8 cellular contexts compared by ENCODE assay signal in the genomic region with DNA sequence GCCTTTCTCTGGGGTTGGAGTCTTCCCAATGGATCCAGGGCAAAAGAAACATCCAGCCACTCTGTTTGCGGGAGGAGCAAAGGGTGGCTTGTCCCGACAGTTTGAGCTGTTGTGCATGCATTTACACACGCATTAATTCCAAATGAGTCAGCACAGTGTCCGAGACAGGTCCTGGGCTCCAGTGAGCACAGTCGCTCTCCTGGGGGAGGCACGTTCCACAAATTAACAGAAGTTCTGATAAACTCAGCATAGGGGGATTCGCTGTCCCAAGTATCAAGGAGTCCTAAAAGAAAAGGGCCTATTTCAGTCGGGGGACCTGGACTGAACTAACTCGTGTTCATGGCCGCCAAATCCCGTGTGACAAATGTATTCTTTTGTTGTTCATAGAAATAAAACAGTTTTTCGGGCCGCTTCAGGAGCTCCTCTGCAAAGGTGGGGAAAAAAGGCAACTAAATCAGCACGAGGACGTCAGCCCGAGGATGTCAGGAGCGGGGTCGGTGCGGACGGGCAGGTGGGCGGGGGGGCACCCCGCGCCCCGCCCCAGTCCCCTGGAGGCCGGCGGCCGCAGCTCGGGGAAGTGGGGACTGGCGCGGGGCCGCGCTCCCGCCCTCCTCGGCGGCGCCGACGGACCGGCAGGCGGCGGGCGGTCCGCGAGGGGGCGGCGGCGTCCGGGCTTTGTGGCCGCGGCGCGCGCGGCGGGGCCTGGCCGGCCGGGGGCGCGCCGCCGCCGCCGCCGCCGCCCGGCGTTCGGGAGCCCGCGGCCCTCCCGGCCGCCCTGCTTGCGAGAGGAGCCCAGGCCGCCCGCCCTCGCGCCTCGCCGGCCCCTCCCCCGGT. TPM values are rescaled to one million over a fixed set of nuclear protein-coding genes. Genes with fewer than 3 reads are reported as not detected.
DNase-seq lines count a peak whose midpoint lies in the region; FAIRE-seq and TF ChIP-seq lines count a peak whose summit lies in the region.

A gene with protein sequence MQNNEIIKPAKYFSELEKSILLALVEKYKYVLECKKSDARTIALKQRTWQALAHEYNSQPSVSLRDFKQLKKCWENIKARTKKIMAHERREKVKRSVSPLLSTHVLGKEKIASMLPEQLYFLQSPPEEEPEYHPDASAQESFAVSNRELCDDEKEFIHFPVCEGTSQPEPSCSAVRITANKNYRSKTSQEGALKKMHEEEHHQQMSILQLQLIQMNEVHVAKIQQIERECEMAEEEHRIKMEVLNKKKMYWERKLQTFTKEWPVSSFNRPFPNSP (plus strand): TSS at position 612 of the 834 bp plus-strand sequence. CDS start 14,796 bp downstream, outside the sequence.

- H3K4me3 Mint-ChIP-seq in T-helper 1 cell treated with Interleukin-12 subunit alpha and Interleukin-12 subunit beta and Interleukin-4 antibody, amounts not matched to agents 30 μg/mL and 1 μg/mL, for 36 hours: peak within 1 kb of the TSS; percentile 92

- H3K27me3 ChIP-seq in rectal smooth muscle tissue (ENCODE audit: control insufficient read depth, insufficient read depth, low read length): no peaks in the 10 kb centered on the region

- no peaks in the 10 kb centered on the region for H3K36me3 ChIP-seq in rectal smooth muscle tissue (ENCODE audit: control insufficient read depth, insufficient read depth, low read length)

- in situ Hi-C loops in astrocyte of the cerebellum (cut with HindIII; ENCODE audit: low sequenced_read_pairs): no loop called here

- H3K27me3 Mint-ChIP-seq in T-helper 1 cell treated with Interleukin-12 subunit alpha and Interleukin-12 subunit beta and Interleukin-4 antibody, amounts not matched to agents 30 μg/mL and 1 μg/mL, for 36 hours (ENCODE audit: low read depth): peaks cover 21% of the 10 kb centered on the region

- H3K4me1 ChIP-seq in rectal smooth muscle tissue (ENCODE audit: control insufficient read depth, insufficient read depth, low read length): peaks cover 12% of the 10 kb centered on the region

- H3K27ac Mint-ChIP-seq in T-helper 1 cell treated with Interleukin-12 subunit alpha and Interleukin-12 subunit beta and Interleukin-4 antibody, amounts not matched to agents 30 μg/mL and 1 μg/mL, for 36 hours: peak within 1 kb of the TSS; percentile 88

- no peak for TF ChIP-seq CTCF in astrocyte of the cerebellum (IDR thresholded peaks at IDR 0.05; ENCODE audit: low read depth, low read length, missing control alignments)

- peaks cover 4% of the 10 kb centered on the region for H3K36me3 Mint-ChIP-seq in T-helper 1 cell treated with Interleukin-12 subunit alpha and Interleukin-12 subunit beta and Interleukin-4 antibody, amounts not matched to agents 30 μg/mL and 1 μg/mL, for 36 hours (ENCODE audit: low read depth)

- DNase-seq in GM04503 (ENCODE audit: low read depth) (peak; percentile 37), H54 (ENCODE audit: insufficient read length, low spot score) (peak; percentile 81), LHCN-M2 (ENCODE audit: low read depth) (peak; percentile 70), astrocyte of the cerebellum (ENCODE audit: low read depth) (no peak), hepatic stellate cell (ENCODE audit: low spot score) (peak; percentile 70), NCI-H1048 (lab: John Stamatoyannopoulos, UW) (no peak)

- H3K4me1 Mint-ChIP-seq in T-helper 1 cell treated with Interleukin-12 subunit alpha and Interleukin-12 subunit beta and Interleukin-4 antibody, amounts not matched to agents 30 μg/mL and 1 μg/mL, for 36 hours (ENCODE audit: low read depth): peaks cover 18% of the 10 kb centered on the region

- H3K4me3 ChIP-seq in astrocyte of the cerebellum (ENCODE audit: low read depth, low read length) (peak within 1 kb of the TSS; percentile 81), rectal smooth muscle tissue (ENCODE audit: low read length) (peak within 1 kb of the TSS; percentile 81)

- peak within 1 kb of the TSS; percentile 30 for H3K9ac ChIP-seq in rectal smooth muscle tissue (ENCODE audit: low read length)

- peak; percentile 57 for TF ChIP-seq POLR2A in H54 (IDR thresholded peaks at IDR 0.05; ENCODE audit: low read depth, low read length)

- H3K9me3 Mint-ChIP-seq in T-helper 1 cell treated with Interleukin-12 subunit alpha and Interleukin-12 subunit beta and Interleukin-4 antibody, amounts not matched to agents 30 μg/mL and 1 μg/mL, for 36 hours: no peaks in the 10 kb centered on the region

- peak; percentile 90 for FAIRE-seq in H54 (lab: Jason Lieb, UNC)

- H3K27ac ChIP-seq in rectal smooth muscle tissue (ENCODE audit: low read depth, low read length): peak within 1 kb of the TSS; percentile 86

RNA-seq across cellular contexts. Expression of the gene that starts here (rescaled TPM):
- total RNA-seq in LHCN-M2 (2014; rRNA removed): 84.2 and 91.1 TPM in 2 replicates
- polyA plus RNA-seq in LHCN-M2 (2012): 49.7 TPM

Comparison
In these comparisons a context has a peak if more than half of its experiments do, and no peak if none do; other contexts are left out.
1. DNase-seq: peak in GM04503 (single experiment), H54 (single experiment), LHCN-M2 (single experiment) and hepatic stellate cell (single experiment); none in astrocyte of the cerebellum (single experiment) and NCI-H1048 (single experiment).